In genomic region chr3:47017504-47018268, GRCh38 we compare ENCODE assay signal across 11 cellular contexts. TPM values are rescaled to one million over a fixed set of nuclear protein-coding genes. Genes with fewer than 3 reads are reported as not detected.
DNase-seq lines count a peak whose midpoint lies in the region; ATAC-seq and TF ChIP-seq lines count a peak whose summit lies in the region.
"Had no signal": no experiment of that assay in that cellular context is flagged by ENCODE, and none has a peak within 500 bp of the region (broad histone marks: within the 10 kb centered on the region; RNA-seq: fewer than 3 reads in every experiment).

No MANE protein-coding gene starts in this region.

- no peaks in the 10 kb centered on the region for H3K9me2 ChIP-seq in hepatocyte (replicated peaks; ENCODE audit: insufficient read depth)

- H3K9me3 ChIP-seq in hepatocyte (ENCODE audit: low read depth) (no peaks in the 10 kb centered on the region), upper lobe of right lung (no peaks in the 10 kb centered on the region), ascending aorta (no peaks in the 10 kb centered on the region), right cardiac atrium (ENCODE audit: control insufficient read depth, low read length) (no peaks in the 10 kb centered on the region)
- H3K9me3 ChIP-seq: ovary had no signal

- H3K27me3 ChIP-seq in hepatocyte = no peaks in the 10 kb centered on the region
- no peaks in the 10 kb centered on the region for H3K27me3 ChIP-seq in upper lobe of right lung
- H3K27me3 ChIP-seq in ascending aorta = no peaks in the 10 kb centered on the region
- no peaks in the 10 kb centered on the region for H3K27me3 ChIP-seq in right cardiac atrium (ENCODE audit: control insufficient read depth, insufficient read depth)
- H3K27me3 ChIP-seq: ovary had no signal

- H3K4me2 ChIP-seq in hepatocyte = no peak overlapping the region
- H3K4me2 ChIP-seq: PC-9 had no signal

- no peak for DNase-seq in stimulated activated naive CD8-positive, alpha-beta T cell treated with anti-CD3 and anti-CD28 coated beads, Interleukin-15, Interleukin-2, amounts not matched to agents 100 U/mL and 50 U/mL, for 24 hours
- DNase-seq in RPMI7951 (ENCODE audit: low read depth) = peak; percentile 82
- no peak for DNase-seq in hepatocyte (ENCODE audit: low spot score)
- no peak for DNase-seq in upper lobe of right lung
- no peak for DNase-seq in NOMO-1 treated with DMSO at 0.1 percent for 48 hours (lab: John Stamatoyannopoulos, UW; ENCODE audit: unreplicated experiment)
- DNase-seq in ascending aorta (ENCODE audit: low spot score in 2 of 2) = no peak
- no peak for DNase-seq in right cardiac atrium
- DNase-seq: DMS153, ovary had no signal

- no peak for ATAC-seq in stimulated activated naive CD8-positive, alpha-beta T cell treated with anti-CD3 and anti-CD28 coated beads, Interleukin-15, Interleukin-2, amounts not matched to agents 100 U/mL and 50 U/mL, for 24 hours
- peak; percentile 73 for ATAC-seq in upper lobe of right lung
- ATAC-seq in right cardiac atrium = no peak

- H3K4me3 Mint-ChIP-seq in stimulated activated naive CD8-positive, alpha-beta T cell treated with anti-CD3 and anti-CD28 coated beads, Interleukin-15, Interleukin-2, amounts not matched to agents 100 ng/mL and 50 ng/mL, for 24 hours = peak overlapping the region; percentile 55

- no peak overlapping the region for H2AFZ ChIP-seq in hepatocyte
- H2AFZ ChIP-seq: PC-9 had no signal

- H3K79me2 ChIP-seq in hepatocyte = peaks cover 26% of the 10 kb centered on the region

- H3K4me1 ChIP-seq in hepatocyte (ENCODE audit: insufficient read depth) (peaks cover 11% of the 10 kb centered on the region), upper lobe of right lung (peaks cover 33% of the 10 kb centered on the region), ascending aorta (no peaks in the 10 kb centered on the region), right cardiac atrium (ENCODE audit: control insufficient read depth, insufficient read depth, low read length) (peaks cover 2% of the 10 kb centered on the region)

- H3K4me3 ChIP-seq in hepatocyte = no peak overlapping the region
- no peak overlapping the region for H3K4me3 ChIP-seq in upper lobe of right lung
- no peak overlapping the region for H3K4me3 ChIP-seq in ascending aorta
- no peak overlapping the region for H3K4me3 ChIP-seq in right cardiac atrium (ENCODE audit: low read length)
- H3K4me3 ChIP-seq: ovary, PC-9 had no signal

- peaks cover 9% of the 10 kb centered on the region for H4K20me1 ChIP-seq in hepatocyte (ENCODE audit: insufficient read depth, poor library complexity, severe bottlenecking)

- intact Hi-C loops in upper lobe of right lung (cut with DNase I) (no loop called here), ascending aorta (cut with DNase I) (no loop called here), right cardiac atrium (cut with DNase I) (no loop called here)

- WGBS in hepatocyte (ENCODE audit: low lambda C conversion rate, missing lambda C conversion rate) = 96% methylated on average over 6 of the region's 6 CpGs
- 80% methylated on average over 6 of the region's 6 CpGs for WGBS in right cardiac atrium

- H3K27ac ChIP-seq in hepatocyte (peak overlapping the region; percentile 40), upper lobe of right lung (peak overlapping the region; percentile 12), ascending aorta (no peak overlapping the region), right cardiac atrium (ENCODE audit: low read length) (no peak overlapping the region)
- H3K27ac ChIP-seq: ovary, PC-9 had no signal

- no peak for TF ChIP-seq CTCF in hepatocyte (IDR thresholded peaks at IDR 0.05; ENCODE audit: poor library complexity)
- no peak for TF ChIP-seq CTCF in upper lobe of right lung (IDR thresholded peaks at IDR 0.05)
- TF ChIP-seq CTCF in ascending aorta (IDR thresholded peaks at IDR 0.05) = no peak

- peaks cover 32% of the 10 kb centered on the region for H3K36me3 Mint-ChIP-seq in stimulated activated naive CD8-positive, alpha-beta T cell treated with anti-CD3 and anti-CD28 coated beads, Interleukin-15, Interleukin-2, amounts not matched to agents 100 ng/mL and 50 ng/mL, for 24 hours (ENCODE audit: low read depth)

- H3K9me3 Mint-ChIP-seq in stimulated activated naive CD8-positive, alpha-beta T cell treated with anti-CD3 and anti-CD28 coated beads, Interleukin-15, Interleukin-2, amounts not matched to agents 100 ng/mL and 50 ng/mL, for 24 hours = no peaks in the 10 kb centered on the region

- H3K4me1 Mint-ChIP-seq in stimulated activated naive CD8-positive, alpha-beta T cell treated with anti-CD3 and anti-CD28 coated beads, Interleukin-15, Interleukin-2, amounts not matched to agents 100 ng/mL and 50 ng/mL, for 24 hours (ENCODE audit: low read depth) = peaks cover 66% of the 10 kb centered on the region

- no peaks in the 10 kb centered on the region for H3K27me3 Mint-ChIP-seq in stimulated activated naive CD8-positive, alpha-beta T cell treated with anti-CD3 and anti-CD28 coated beads, Interleukin-15, Interleukin-2, amounts not matched to agents 100 ng/mL and 50 ng/mL, for 24 hours

- H3K36me3 ChIP-seq in hepatocyte (replicated peaks; ENCODE audit: insufficient read depth, low read depth) (no peaks in the 10 kb centered on the region), upper lobe of right lung (peaks cover 34% of the 10 kb centered on the region), ascending aorta (peaks cover 41 to 56% of the 10 kb centered on the region in 2 donors)
- H3K36me3 ChIP-seq: ovary had no signal

- peak overlapping the region; percentile 90 for H3K27ac Mint-ChIP-seq in stimulated activated naive CD8-positive, alpha-beta T cell treated with anti-CD3 and anti-CD28 coated beads, Interleukin-15, Interleukin-2, amounts not matched to agents 100 ng/mL and 50 ng/mL, for 24 hours

RNA-seq across cellular contexts. Expression of gene NBEAL2, which starts 38.2 kb away (rescaled TPM):
- 4.1 and 6.1 TPM in 2 replicates for total RNA-seq in RPMI7951 (2014; rRNA removed; shearing (Covaris generic))
- 23.6 and 38.6 TPM in 2 replicates for total RNA-seq in hepatocyte
- 42.2 and 58.5 TPM in 2 replicates for polyA plus RNA-seq in hepatocyte
- total RNA-seq in upper lobe of right lung = 116 TPM
- total RNA-seq in ascending aorta = 70.2 TPM
- 10 to 100 TPM; 15.9 to 20.1 (median 17.3) TPM for total RNA-seq in right cardiac atrium
- 13.7 TPM for polyA plus RNA-seq in right cardiac atrium

RNA-seq across cellular contexts. Expression of gene CCDC12, which starts 41.1 kb away (rescaled TPM):
- total RNA-seq in RPMI7951 (2014; rRNA removed; shearing (Covaris generic)) = 32.1 and 48.9 TPM in 2 replicates
- total RNA-seq in hepatocyte (41.1 and 47.5 TPM in 2 replicates), upper lobe of right lung (42.1 TPM), ascending aorta (34.3 TPM), right cardiac atrium (10 to 100 TPM; 31.2 to 37.7 (median 34.2) TPM)
- polyA plus RNA-seq in hepatocyte (78.4 and 107 TPM in 2 replicates), right cardiac atrium (58.0 TPM)

Comparison
In these comparisons a context has a peak if more than half of its experiments do, and no peak if none do; other contexts are left out.
1. H3K27ac ChIP-seq: peak in hepatocyte (single experiment) and upper lobe of right lung (single experiment); none in ascending aorta (0 of 2) and right cardiac atrium (single experiment).